In genomic region chr5:179455320-179455719, GRCh38 we compare ENCODE assay signal across 25 cellular contexts.
"Had no signal": no experiment of that assay in that cellular context is flagged by ENCODE, and none has a peak within 500 bp of the region (broad histone marks: within the 10 kb centered on the region; RNA-seq: fewer than 3 reads in every experiment).

No MANE protein-coding gene starts in this region.

- H3K4me1 Mint-ChIP-seq: activated naive CD8-positive, alpha-beta T cell treated with anti-CD3 and anti-CD28 coated beads, Interleukin-2, amount 50 U/mL, for 24 hours; neural crest cell had no signal

- H3K27ac Mint-ChIP-seq: activated CD4-positive, alpha-beta memory T cell treated with anti-CD3 and anti-CD28 coated beads, Interleukin-2, amount 10 ng/mL, durations not matched to agents 7 days and 5 days; activated naive CD4-positive, alpha-beta T cell treated with anti-CD3 and anti-CD28 coated beads for 36 hours; activated naive CD8-positive, alpha-beta T cell treated with anti-CD3 and anti-CD28 coated beads, Interleukin-2, amount 50 U/mL, for 24 hours; activated T-cell treated with anti-CD3 and anti-CD28 coated beads, Interleukin-2, amount 50 U/mL, for 72 hours; dendritic cell treated with granulocyte-macrophage colony-stimulating factor and Interleukin-4, amounts not matched to agents 40 ng/mL and 50 ng/mL, for 4 days; T-helper 1 cell treated with Interleukin-12 subunit alpha and Interleukin-12 subunit beta and Interleukin-4 antibody, amounts not matched to agents 30 μg/mL and 1 μg/mL, for 36 hours had no signal

- ATAC-seq: activated naive CD8-positive, alpha-beta T cell treated with anti-CD3 and anti-CD28 coated beads, Interleukin-2, amount 50 U/mL, for 24 hours; activated T-cell treated with anti-CD3 and anti-CD28 coated beads, Interleukin-2, amount 50 U/mL, for 72 hours; body of pancreas; left lobe of liver; lower lobe of right lung; mucosa of descending colon; sciatic nerve; stimulated activated naive CD8-positive, alpha-beta T cell treated with anti-CD3 and anti-CD28 coated beads, Interleukin-15, Interleukin-2, amounts not matched to agents 100 U/mL and 50 U/mL, for 24 hours had no signal

- H3K36me3 Mint-ChIP-seq: immature natural killer cell had no signal

- DNase-seq: activated CD4-positive, alpha-beta memory T cell treated with anti-CD3 and anti-CD28 coated beads, Interleukin-2, amount 10 ng/mL, durations not matched to agents 7 days and 5 days; activated CD4-positive, alpha-beta T cell treated with anti-CD3 and anti-CD28 coated beads for 48 hours; activated CD4-positive, CD25-positive, alpha-beta regulatory T cell; activated effector memory CD4-positive, alpha-beta T cell treated with Interleukin-2 at 50 U/mL for 16 hours; activated naive CD4-positive, alpha-beta T cell treated with anti-CD3 and anti-CD28 coated beads for 36 hours; activated naive CD8-positive, alpha-beta T cell treated with anti-CD3 and anti-CD28 coated beads, Interleukin-2, amount 50 U/mL, for 24 hours; activated T-cell treated with anti-CD3 and anti-CD28 coated beads, Interleukin-2, amount 50 U/mL, for 72 hours; anterior cingulate cortex; body of pancreas; effector CD8-positive, alpha-beta T cell; foreskin melanocyte; immature natural killer cell; lower lobe of right lung; mesendoderm; mucosa of descending colon; occipital lobe; stimulated activated CD4-positive, alpha-beta T cell treated with anti-CD3 and anti-CD28 coated beads, Interleukin-4, amount 100 ng/mL, for 24 hours; stimulated activated naive CD8-positive, alpha-beta T cell treated with anti-CD3 and anti-CD28 coated beads, Interleukin-15, Interleukin-2, amounts not matched to agents 100 U/mL and 50 U/mL, for 24 hours; T1000; thyroid gland had no signal

- H3K27me3 Mint-ChIP-seq: activated CD4-positive, alpha-beta memory T cell treated with anti-CD3 and anti-CD28 coated beads, Interleukin-2, amount 10 ng/mL, durations not matched to agents 7 days and 5 days; dendritic cell treated with granulocyte-macrophage colony-stimulating factor and Interleukin-4, amounts not matched to agents 40 ng/mL and 50 ng/mL, for 4 days had no signal

- H3K4me3 Mint-ChIP-seq: activated CD4-positive, alpha-beta memory T cell treated with anti-CD3 and anti-CD28 coated beads, Interleukin-2, amount 10 ng/mL, durations not matched to agents 7 days and 5 days; activated naive CD4-positive, alpha-beta T cell treated with anti-CD3 and anti-CD28 coated beads for 36 hours; activated naive CD8-positive, alpha-beta T cell treated with anti-CD3 and anti-CD28 coated beads, Interleukin-2, amount 50 U/mL, for 24 hours; activated T-cell treated with anti-CD3 and anti-CD28 coated beads, Interleukin-2, amount 50 U/mL, for 72 hours; dendritic cell treated with granulocyte-macrophage colony-stimulating factor and Interleukin-4, amounts not matched to agents 40 ng/mL and 50 ng/mL, for 4 days; immature natural killer cell; neural crest cell; T-helper 1 cell treated with Interleukin-12 subunit alpha and Interleukin-12 subunit beta and Interleukin-4 antibody, amounts not matched to agents 30 μg/mL and 1 μg/mL, for 36 hours had no signal
